In genomic region chr7:141974831-141975230, GRCh38 we compare ENCODE assay signal across 12 cellular contexts. TPM values are rescaled to one million over a fixed set of nuclear protein-coding genes. Genes with fewer than 3 reads are reported as not detected.
DNase-seq lines count a peak whose midpoint lies in the region; ATAC-seq and TF ChIP-seq lines count a peak whose summit lies in the region.
"Had no signal": no experiment of that assay in that cellular context is flagged by ENCODE, and none has a peak within 500 bp of the region (broad histone marks: within the 10 kb centered on the region; RNA-seq: fewer than 3 reads in every experiment).

No MANE protein-coding gene starts in this region.

- H3K4me1 ChIP-seq in MM.1S (ENCODE audit: low read length) (peaks cover 13% of the 10 kb centered on the region), body of pancreas (peaks cover 4% of the 10 kb centered on the region), osteoblast (ENCODE audit: insufficient read depth, low read length) (no peaks in the 10 kb centered on the region)
- H3K4me1 ChIP-seq: parathyroid adenoma had no signal

- peaks cover 16% of the 10 kb centered on the region for H3F3A ChIP-seq in MM.1S (ENCODE audit: insufficient read depth, low read length)

- no peaks in the 10 kb centered on the region for H3K9me2 ChIP-seq in MM.1S (replicated peaks; ENCODE audit: insufficient read depth, low read length)

- H3K9me3 ChIP-seq in MM.1S (replicated peaks; ENCODE audit: insufficient read depth, low read length) (no peaks in the 10 kb centered on the region), body of pancreas (no peaks in the 10 kb centered on the region), osteoblast (ENCODE audit: low read depth, low read length) (no peaks in the 10 kb centered on the region)

- intact Hi-C loops in body of pancreas (cut with DNase I), result no loop called here

- no peak for ATAC-seq in body of pancreas
- ATAC-seq in GM21367 (IDR thresholded peaks at IDR 0.05; ENCODE audit: unreplicated experiment), result no peak

- no peak overlapping the region for H3K4me3 ChIP-seq in MM.1S (ENCODE audit: low read length)
- no peak overlapping the region for H3K4me3 ChIP-seq in body of pancreas
- H3K4me3 ChIP-seq in osteoblast (ENCODE audit: insufficient read depth, low read length), result no peak overlapping the region
- H3K4me3 ChIP-seq: BLaER1 treated with 17β-estradiol and CSF1 and Interleukin-3, amounts not matched to agents 10 nM and 100 nM had no signal

- 65 to 67% methylated on average over 2 of the region's 2 CpGs for WGBS in body of pancreas, 2 donors

- TF ChIP-seq POLR2A in body of pancreas (IDR thresholded peaks at IDR 0.05), result no peak

- H3K4me2 ChIP-seq in MM.1S (ENCODE audit: low read depth, low read length) (no peak overlapping the region), osteoblast (ENCODE audit: insufficient read depth, low read length) (no peak overlapping the region)

- peak; percentile 24 for DNase-seq in SKM-1 treated with dmso at 0.1 percent for 144 hours (lab: John Stamatoyannopoulos, UW; ENCODE audit: unreplicated experiment)
- no peak for DNase-seq in SKM-1 (lab: John Stamatoyannopoulos, UW; ENCODE audit: unreplicated experiment)
- peak; percentile 87 for DNase-seq in MM.1S
- DNase-seq in body of pancreas, result peak in 3 of 4 donors; percentile 20 to 50 (median 22)
- no peak for DNase-seq in osteoblast (ENCODE audit: insufficient read length, low spot score, missing footprints)
- no peak for DNase-seq in D341Med (ENCODE audit: low spot score)
- DNase-seq in G401 (ENCODE audit: low spot score), result no peak
- DNase-seq: activated gamma-delta T cell treated with Interleukin-2 at 50 U/mL for 16 hours had no signal

- in situ Hi-C loops in G401 (cut with HindIII; ENCODE audit: low sequenced_read_pairs), result no loop called here

- H3K27me3 ChIP-seq in MM.1S (replicated peaks; ENCODE audit: insufficient read depth, low read length), result no peaks in the 10 kb centered on the region
- no peaks in the 10 kb centered on the region for H3K27me3 ChIP-seq in body of pancreas
- H3K27me3 ChIP-seq in osteoblast (ENCODE audit: insufficient read depth, low read length), result no peaks in the 10 kb centered on the region
- H3K27me3 ChIP-seq: BLaER1 treated with 17β-estradiol and CSF1 and Interleukin-3, amounts not matched to agents 10 nM and 100 nM had no signal

- H3K27ac ChIP-seq in MM.1S (ENCODE audit: low read length) (no peak overlapping the region), body of pancreas (no peak overlapping the region), osteoblast (ENCODE audit: low read depth, low read length) (no peak overlapping the region)
- H3K27ac ChIP-seq: parathyroid adenoma had no signal

- H4K20me1 ChIP-seq in MM.1S (ENCODE audit: insufficient read depth, low read length) (no peaks in the 10 kb centered on the region), osteoblast (ENCODE audit: insufficient read depth, low read length) (no peaks in the 10 kb centered on the region)
- H4K20me1 ChIP-seq: BLaER1 treated with 17β-estradiol and CSF1 and Interleukin-3, amounts not matched to agents 10 nM and 100 nM had no signal

- TF ChIP-seq CTCF in MM.1S (IDR thresholded peaks at IDR 0.05; ENCODE audit: low read length), result peak; percentile 77
- TF ChIP-seq CTCF in body of pancreas (IDR thresholded peaks at IDR 0.05), result peak in 6 of 7 experiments; percentile 9 to 49 (median 33)
- TF ChIP-seq CTCF in osteoblast (IDR thresholded peaks at IDR 0.05; ENCODE audit: extremely low read depth, low read depth, low read length), result peak; percentile 32

- no peak overlapping the region for H3K9ac ChIP-seq in MM.1S (ENCODE audit: low read length)
- H3K9ac ChIP-seq: BLaER1 treated with 17β-estradiol and CSF1 and Interleukin-3, amounts not matched to agents 10 nM and 100 nM; parathyroid adenoma had no signal

- H3K79me2 ChIP-seq in MM.1S (ENCODE audit: low read length) (no peaks in the 10 kb centered on the region), osteoblast (ENCODE audit: insufficient read depth, low read length) (no peaks in the 10 kb centered on the region)
- H3K79me2 ChIP-seq: parathyroid adenoma had no signal

- H3K36me3 ChIP-seq in MM.1S (replicated peaks; ENCODE audit: insufficient read depth, low read length) (no peaks in the 10 kb centered on the region), body of pancreas (replicated peaks in 1 of 2; ENCODE audit: insufficient read depth in 1 of 2, low read depth in 2 of 2) (no peaks in the 10 kb centered on the region), osteoblast (ENCODE audit: insufficient read depth, low read length) (no peaks in the 10 kb centered on the region)
- H3K36me3 ChIP-seq: BLaER1 treated with 17β-estradiol and CSF1 and Interleukin-3, amounts not matched to agents 10 nM and 100 nM had no signal

- no peak overlapping the region for H2AFZ ChIP-seq in MM.1S (ENCODE audit: low read length)
- no peak overlapping the region for H2AFZ ChIP-seq in osteoblast (ENCODE audit: low read length)
- H2AFZ ChIP-seq: parathyroid adenoma had no signal

RNA-seq across cellular contexts. Expression of gene TAS2R38, which starts 1.3 kb away (rescaled TPM):
- total RNA-seq in body of pancreas, result not detected
- total RNA-seq in osteoblast, result not detected in 2 replicates
- not detected in 2 replicates for total RNA-seq in G401 (2014; rRNA removed; shearing (Covaris generic))
- total RNA-seq: HT1080 had no signal

RNA-seq across cellular contexts. Expression of gene MGAM, which starts 20.8 kb away (rescaled TPM):
- total RNA-seq in body of pancreas, result under 1 TPM; under 0.01 to 0.26 TPM
- total RNA-seq in osteoblast, result 0.36 and 0.59 TPM in 2 replicates
- total RNA-seq in G401 (2014; rRNA removed; shearing (Covaris generic)), result not detected in 2 replicates

RNA-seq across cellular contexts. Expression of gene CLEC5A, which starts 28.1 kb away (rescaled TPM):
- total RNA-seq in body of pancreas, result 1 to 10 TPM in 1 of 2 donors, under 1 TPM in 1; 0.99 to 1.6 TPM
- not detected in 2 replicates for total RNA-seq in osteoblast
- not detected in 2 replicates for total RNA-seq in G401 (2014; rRNA removed; shearing (Covaris generic))
- total RNA-seq: HT1080 had no signal

RNA-seq across cellular contexts. Expression of gene OR9A4, which starts 58.6 kb away (rescaled TPM):
- total RNA-seq in body of pancreas, result not detected
- total RNA-seq in osteoblast, result not detected in 2 replicates
- not detected in 2 replicates for total RNA-seq in G401 (2014; rRNA removed; shearing (Covaris generic))
- total RNA-seq: HT1080 had no signal

Comparison
In these comparisons a context has a peak if more than half of its experiments do, and no peak if none do; other contexts are left out.
1. DNase-seq: peak in SKM-1 treated with dmso at 0.1 percent for 144 hours (single experiment), MM.1S (single experiment) and body of pancreas (3 of 4); none in SKM-1 (single experiment), osteoblast (single experiment), D341Med (single experiment) and G401 (single experiment).
2. Peak in every context shown above with its lines, with median percentiles within 50 percentile points of each other: CTCF ChIP-seq.